In genomic region chr4:176883108-176883550, GRCh38 we compare ENCODE assay signal across 1 cellular context.
TF ChIP-seq lines count a peak whose summit lies in the region.

No MANE protein-coding gene starts in this region.

TF ChIP-seq in HepG2, 621 proteins besides CTCF, POLR2A, EP300 and RAD21 (continued from another document):
- no peak for TF ChIP-seq ZNF639 (CRISPR knock-in tag; conservative IDR thresholded peaks at IDR 0.05)
- TF ChIP-seq ZNF232 (CRISPR knock-in tag; IDR thresholded peaks at IDR 0.05; ENCODE audit: borderline replicate concordance), result no peak
- no peak for TF ChIP-seq REST (IDR thresholded peaks at IDR 0.05; ENCODE audit: borderline replicate concordance in 1 of 2, low read depth in 1 of 2, low read length in 2 of 2)
- no peak for TF ChIP-seq ZNF446 (CRISPR knock-in tag; IDR thresholded peaks at IDR 0.05)
- TF ChIP-seq ZNF790 (CRISPR knock-in tag; IDR thresholded peaks at IDR 0.05; ENCODE audit: borderline replicate concordance), result no peak
- TF ChIP-seq RBM22 (optimal IDR thresholded peaks at IDR 0.05; ENCODE audit: low read length), result no peak
- TF ChIP-seq ATAD3A (CRISPR knock-in tag; IDR thresholded peaks at IDR 0.05), result no peak
- no peak for TF ChIP-seq ZNF503 (CRISPR knock-in tag; IDR thresholded peaks at IDR 0.05)
- TF ChIP-seq ZNF12 (CRISPR knock-in tag; IDR thresholded peaks at IDR 0.05), result no peak
- TF ChIP-seq SAFB2 (CRISPR knock-in tag; IDR thresholded peaks at IDR 0.05; ENCODE audit: borderline replicate concordance, low read depth), result no peak
